10 cellular contexts compared by ENCODE assay signal in the genomic region with DNA sequence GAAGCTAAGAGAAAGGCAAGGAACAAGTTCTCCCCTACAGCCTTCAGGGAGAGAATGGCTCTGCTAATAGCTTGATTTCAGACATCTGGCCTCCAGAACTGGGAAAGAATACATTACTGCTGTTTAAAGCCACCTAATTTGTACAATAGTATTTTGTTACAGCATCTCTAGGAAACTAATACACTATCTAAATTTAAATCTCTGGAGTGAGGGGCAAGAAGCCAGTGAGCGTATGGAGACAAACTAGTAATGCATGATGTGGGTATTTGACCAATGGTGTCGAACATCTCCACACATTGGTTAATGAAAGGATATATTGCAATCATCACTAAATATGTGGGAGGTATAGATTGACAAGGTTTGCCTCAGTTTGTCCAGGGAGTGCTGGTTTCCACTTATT.
"Had no signal": no experiment of that assay in that cellular context is flagged by ENCODE, and none has a peak within 500 bp of the region (broad histone marks: within the 10 kb centered on the region; RNA-seq: fewer than 3 reads in every experiment).

No MANE protein-coding gene starts in this region.

- H3K4me2 ChIP-seq: GM23338 had no signal

- H3K36me3 ChIP-seq: HAP-1 had no signal

- H3K4me1 ChIP-seq: HAP-1 had no signal

- H3K27ac ChIP-seq: GM23248 had no signal

- H2AFZ ChIP-seq: GM23248, GM23338 had no signal

- H3K9me3 Mint-ChIP-seq: HFFc6 had no signal

- ATAC-seq: GM23338 had no signal

- H3K27ac Mint-ChIP-seq: GM23338, H9, HFFc6 had no signal

- DNase-seq: GM23248, GOT3, H7, H9, HCEC 1CT, HFFc6 had no signal

- FAIRE-seq: H1, H54 had no signal

- H3K9ac ChIP-seq: GM23248 had no signal

- H3K4me3 ChIP-seq: GM23248, GM23338, HAP-1 had no signal

- H3K9me3 ChIP-seq: HAP-1 had no signal

- H3K4me3 Mint-ChIP-seq: GM23338, H9, HFFc6 had no signal
